ENCODE assay signal across 9 cellular contexts in the genomic region with DNA sequence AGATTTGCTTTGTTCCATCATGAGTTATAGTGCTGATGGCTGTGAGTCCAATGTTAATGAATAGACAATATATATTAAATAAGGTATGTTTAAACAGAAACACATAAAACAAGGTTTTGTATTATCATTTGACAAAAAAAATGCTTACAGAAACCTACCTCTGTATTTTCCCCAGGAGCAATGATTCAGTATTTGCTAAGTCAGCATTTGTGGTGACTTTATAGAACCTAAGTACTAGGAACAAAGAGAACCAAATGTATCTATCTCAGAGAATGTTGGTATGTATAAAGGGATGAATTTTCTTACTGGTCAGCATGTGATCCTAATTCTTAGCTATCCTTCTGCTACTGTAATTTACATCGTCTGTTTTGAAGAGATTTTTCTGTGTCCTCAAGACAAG.
"Had no signal": no experiment of that assay in that cellular context is flagged by ENCODE, and none has a peak within 500 bp of the region (broad histone marks: within the 10 kb centered on the region; RNA-seq: fewer than 3 reads in every experiment).

No MANE protein-coding gene starts in this region.

- H3K9me3 ChIP-seq: HAP-1 had no signal

- DNase-seq: H7, HFFc6, Karpas-422, KBM-7 had no signal

- H3K4me1 ChIP-seq: HAP-1 had no signal

- H3K4me1 Mint-ChIP-seq: GM23338 had no signal

- H3K4me3 ChIP-seq: GM23338, HAP-1 had no signal

- H3K4me3 Mint-ChIP-seq: GM23338, HFFc6 had no signal

- H3K4me2 ChIP-seq: GM23338, KMS-11 had no signal

- H3K27ac Mint-ChIP-seq: GM23338, HFFc6 had no signal

- H3K9ac ChIP-seq: KMS-11 had no signal

- H3K27ac ChIP-seq: KMS-11 had no signal

- H3K36me3 ChIP-seq: HAP-1 had no signal

- FAIRE-seq: HTR-8/SVneo had no signal

- ATAC-seq: GM23338, HCT116 had no signal
